In genomic region chr17:76103274-76104139, GRCh38 we compare ENCODE assay signal across 1 cellular context.
TF ChIP-seq lines count a peak whose summit lies in the region.

A gene with protein sequence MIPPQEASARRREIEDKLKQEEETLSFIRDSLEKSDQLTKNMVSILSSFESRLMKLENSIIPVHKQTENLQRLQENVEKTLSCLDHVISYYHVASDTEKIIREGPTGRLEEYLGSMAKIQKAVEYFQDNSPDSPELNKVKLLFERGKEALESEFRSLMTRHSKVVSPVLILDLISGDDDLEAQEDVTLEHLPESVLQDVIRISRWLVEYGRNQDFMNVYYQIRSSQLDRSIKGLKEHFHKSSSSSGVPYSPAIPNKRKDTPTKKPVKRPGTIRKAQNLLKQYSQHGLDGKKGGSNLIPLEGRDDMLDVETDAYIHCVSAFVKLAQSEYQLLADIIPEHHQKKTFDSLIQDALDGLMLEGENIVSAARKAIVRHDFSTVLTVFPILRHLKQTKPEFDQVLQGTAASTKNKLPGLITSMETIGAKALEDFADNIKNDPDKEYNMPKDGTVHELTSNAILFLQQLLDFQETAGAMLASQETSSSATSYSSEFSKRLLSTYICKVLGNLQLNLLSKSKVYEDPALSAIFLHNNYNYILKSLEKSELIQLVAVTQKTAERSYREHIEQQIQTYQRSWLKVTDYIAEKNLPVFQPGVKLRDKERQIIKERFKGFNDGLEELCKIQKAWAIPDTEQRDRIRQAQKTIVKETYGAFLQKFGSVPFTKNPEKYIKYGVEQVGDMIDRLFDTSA (minus strand): TSS chr17:76103787. CDS start chr17:76103692, 95 bp downstream.

TF ChIP-seq in HepG2, 621 proteins besides CTCF, POLR2A, EP300 and RAD21 (continued from another document and continues in another):
- peak; percentile 73 for TF ChIP-seq SAFB2 (CRISPR knock-in tag; IDR thresholded peaks at IDR 0.05; ENCODE audit: borderline replicate concordance, low read depth)
- TF ChIP-seq HOXA9 (CRISPR knock-in tag; IDR thresholded peaks at IDR 0.05; ENCODE audit: borderline replicate concordance), result no peak
- no peak; the same call in 1 of the 2 replicates for TF ChIP-seq ZNF160 (CRISPR knock-in tag; IDR thresholded peaks at IDR 0.05)
- TF ChIP-seq ZNF646 (CRISPR knock-in tag; IDR thresholded peaks at IDR 0.05), result no peak
- no peak for TF ChIP-seq MTF1 (CRISPR knock-in tag; IDR thresholded peaks at IDR 0.05)
- no peak for TF ChIP-seq TFAP4 (IDR thresholded peaks at IDR 0.05; ENCODE audit: borderline replicate concordance, low read depth)
- no peak for TF ChIP-seq STAG1 (CRISPR knock-in tag; IDR thresholded peaks at IDR 0.05)
- TF ChIP-seq, protein P1, sequence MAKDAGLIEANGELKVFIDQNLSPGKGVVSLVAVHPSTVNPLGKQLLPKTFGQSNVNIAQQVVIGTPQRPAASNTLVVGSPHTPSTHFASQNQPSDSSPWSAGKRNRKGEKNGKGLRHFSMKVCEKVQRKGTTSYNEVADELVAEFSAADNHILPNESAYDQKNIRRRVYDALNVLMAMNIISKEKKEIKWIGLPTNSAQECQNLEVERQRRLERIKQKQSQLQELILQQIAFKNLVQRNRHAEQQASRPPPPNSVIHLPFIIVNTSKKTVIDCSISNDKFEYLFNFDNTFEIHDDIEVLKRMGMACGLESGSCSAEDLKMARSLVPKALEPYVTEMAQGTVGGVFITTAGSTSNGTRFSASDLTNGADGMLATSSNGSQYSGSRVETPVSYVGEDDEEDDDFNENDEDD (CRISPR knock-in tag; IDR thresholded peaks at IDR 0.05; ENCODE audit: borderline replicate concordance), result peak; percentile 65; the same call in 1 of the 2 replicates
- peak; percentile 99 for TF ChIP-seq KLF9 (CRISPR knock-in tag; IDR thresholded peaks at IDR 0.05; ENCODE audit: low read depth)
- no peak for TF ChIP-seq ZNF781 (CRISPR knock-in tag; IDR thresholded peaks at IDR 0.05; ENCODE audit: borderline replicate concordance, not compliant biosample characterization)
- TF ChIP-seq HOXA3 (CRISPR knock-in tag; IDR thresholded peaks at IDR 0.05), result peak; percentile 94
- no peak for TF ChIP-seq ZNF83 (CRISPR knock-in tag; IDR thresholded peaks at IDR 0.05; ENCODE audit: borderline replicate concordance)
- peak; percentile 68 for TF ChIP-seq IKZF4 (CRISPR knock-in tag; IDR thresholded peaks at IDR 0.05; ENCODE audit: borderline replicate concordance, low read depth, not compliant biosample characterization)
- peak; percentile 95 for TF ChIP-seq ZFP82 (CRISPR knock-in tag; IDR thresholded peaks at IDR 0.05; ENCODE audit: borderline replicate concordance)
- peak; percentile 81; the same call in 1 of the 2 replicates for TF ChIP-seq ZKSCAN8 (CRISPR knock-in tag; IDR thresholded peaks at IDR 0.05; ENCODE audit: borderline replicate concordance)
- TF ChIP-seq SIN3A (IDR thresholded peaks at IDR 0.05; ENCODE audit: borderline replicate concordance, low read depth, low read length), result no peak; the same call in none of the 2 replicates
- TF ChIP-seq NRL (CRISPR knock-in tag; IDR thresholded peaks at IDR 0.05; ENCODE audit: borderline replicate concordance), result 0 out of 2 replicates have a peak, but pooled peaks have one; percentile 20
- no peak; the same call in 1 of the 2 replicates for TF ChIP-seq MYC (CRISPR knock-in tag; IDR thresholded peaks at IDR 0.05; ENCODE audit: borderline replicate concordance)
- peak; percentile 13 for TF ChIP-seq FOXA3 (CRISPR knock-in tag; IDR thresholded peaks at IDR 0.05)
- 0 out of 2 replicates have a peak, but pooled peaks have one; percentile 4 for TF ChIP-seq ARHGAP35 (CRISPR knock-in tag; IDR thresholded peaks at IDR 0.05; ENCODE audit: borderline replicate concordance)
- peak; percentile 23; the same call in 1 of the 2 replicates for TF ChIP-seq ARNTL (CRISPR knock-in tag; IDR thresholded peaks at IDR 0.05)
- TF ChIP-seq MXD4 (CRISPR knock-in tag; IDR thresholded peaks at IDR 0.05), result peak; percentile 37; the same call in 1 of the 2 replicates
- TF ChIP-seq, protein P2, sequence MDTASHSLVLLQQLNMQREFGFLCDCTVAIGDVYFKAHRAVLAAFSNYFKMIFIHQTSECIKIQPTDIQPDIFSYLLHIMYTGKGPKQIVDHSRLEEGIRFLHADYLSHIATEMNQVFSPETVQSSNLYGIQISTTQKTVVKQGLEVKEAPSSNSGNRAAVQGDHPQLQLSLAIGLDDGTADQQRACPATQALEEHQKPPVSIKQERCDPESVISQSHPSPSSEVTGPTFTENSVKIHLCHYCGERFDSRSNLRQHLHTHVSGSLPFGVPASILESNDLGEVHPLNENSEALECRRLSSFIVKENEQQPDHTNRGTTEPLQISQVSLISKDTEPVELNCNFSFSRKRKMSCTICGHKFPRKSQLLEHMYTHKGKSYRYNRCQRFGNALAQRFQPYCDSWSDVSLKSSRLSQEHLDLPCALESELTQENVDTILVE (CRISPR knock-in tag; IDR thresholded peaks at IDR 0.05), result peak; percentile 26; the same call in 1 of the 2 replicates
- no peak; the same call in 1 of the 2 replicates for TF ChIP-seq ZNF589 (CRISPR knock-in tag; conservative IDR thresholded peaks at IDR 0.05)
- TF ChIP-seq ZSCAN31 (CRISPR knock-in tag; IDR thresholded peaks at IDR 0.05; ENCODE audit: low read depth), result no peak
- TF ChIP-seq ZNF629 (CRISPR knock-in tag; conservative IDR thresholded peaks at IDR 0.05), result no peak
- TF ChIP-seq NCOR1 (IDR thresholded peaks at IDR 0.05; ENCODE audit: borderline replicate concordance, low read length), result no peak
- TF ChIP-seq, protein P3, sequence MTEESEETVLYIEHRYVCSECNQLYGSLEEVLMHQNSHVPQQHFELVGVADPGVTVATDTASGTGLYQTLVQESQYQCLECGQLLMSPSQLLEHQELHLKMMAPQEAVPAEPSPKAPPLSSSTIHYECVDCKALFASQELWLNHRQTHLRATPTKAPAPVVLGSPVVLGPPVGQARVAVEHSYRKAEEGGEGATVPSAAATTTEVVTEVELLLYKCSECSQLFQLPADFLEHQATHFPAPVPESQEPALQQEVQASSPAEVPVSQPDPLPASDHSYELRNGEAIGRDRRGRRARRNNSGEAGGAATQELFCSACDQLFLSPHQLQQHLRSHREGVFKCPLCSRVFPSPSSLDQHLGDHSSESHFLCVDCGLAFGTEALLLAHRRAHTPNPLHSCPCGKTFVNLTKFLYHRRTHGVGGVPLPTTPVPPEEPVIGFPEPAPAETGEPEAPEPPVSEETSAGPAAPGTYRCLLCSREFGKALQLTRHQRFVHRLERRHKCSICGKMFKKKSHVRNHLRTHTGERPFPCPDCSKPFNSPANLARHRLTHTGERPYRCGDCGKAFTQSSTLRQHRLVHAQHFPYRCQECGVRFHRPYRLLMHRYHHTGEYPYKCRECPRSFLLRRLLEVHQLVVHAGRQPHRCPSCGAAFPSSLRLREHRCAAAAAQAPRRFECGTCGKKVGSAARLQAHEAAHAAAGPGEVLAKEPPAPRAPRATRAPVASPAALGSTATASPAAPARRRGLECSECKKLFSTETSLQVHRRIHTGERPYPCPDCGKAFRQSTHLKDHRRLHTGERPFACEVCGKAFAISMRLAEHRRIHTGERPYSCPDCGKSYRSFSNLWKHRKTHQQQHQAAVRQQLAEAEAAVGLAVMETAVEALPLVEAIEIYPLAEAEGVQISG (CRISPR knock-in tag; IDR thresholded peaks at IDR 0.05), result peak; percentile 88
- TF ChIP-seq ZNF235 (CRISPR knock-in tag; IDR thresholded peaks at IDR 0.05; ENCODE audit: borderline replicate concordance), result peak; percentile 67; the same call in 1 of the 2 replicates
- TF ChIP-seq ZNF709 (CRISPR knock-in tag; IDR thresholded peaks at IDR 0.05), result peak; percentile 55; the same call in 1 of the 2 replicates
- no peak for TF ChIP-seq TEAD3 (CRISPR knock-in tag; optimal IDR thresholded peaks at IDR 0.05; ENCODE audit: borderline replicate concordance)
- TF ChIP-seq KDM4B (CRISPR knock-in tag; IDR thresholded peaks at IDR 0.05), result no peak
- no peak; the same call in 1 of the 2 replicates for TF ChIP-seq ZNF225 (CRISPR knock-in tag; IDR thresholded peaks at IDR 0.05)
- peak; percentile 98 for TF ChIP-seq ZNF136 (CRISPR knock-in tag; IDR thresholded peaks at IDR 0.05; ENCODE audit: low read depth)
- no peak for TF ChIP-seq ZNF543 (CRISPR knock-in tag; IDR thresholded peaks at IDR 0.05)
- TF ChIP-seq SP4 (CRISPR knock-in tag; IDR thresholded peaks at IDR 0.05), result peak; percentile 77
- no peak for TF ChIP-seq ZSCAN12 (CRISPR knock-in tag; IDR thresholded peaks at IDR 0.05)
- 0 out of 2 replicates have a peak, but pooled peaks have one; percentile 80 for TF ChIP-seq ZNF761 (CRISPR knock-in tag; conservative IDR thresholded peaks at IDR 0.05)
- TF ChIP-seq ZNF615 (CRISPR knock-in tag; IDR thresholded peaks at IDR 0.05; ENCODE audit: borderline replicate concordance), result no peak
- TF ChIP-seq ZNF263 (CRISPR knock-in tag; IDR thresholded peaks at IDR 0.05), result no peak; the same call in 1 of the 2 replicates
- TF ChIP-seq TOE1 (CRISPR knock-in tag; IDR thresholded peaks at IDR 0.05), result no peak
- no peak; the same call in none of the 2 replicates for TF ChIP-seq ZBTB26 (CRISPR knock-in tag; IDR thresholded peaks at IDR 0.05; ENCODE audit: borderline replicate concordance)
- TF ChIP-seq, protein P4, sequence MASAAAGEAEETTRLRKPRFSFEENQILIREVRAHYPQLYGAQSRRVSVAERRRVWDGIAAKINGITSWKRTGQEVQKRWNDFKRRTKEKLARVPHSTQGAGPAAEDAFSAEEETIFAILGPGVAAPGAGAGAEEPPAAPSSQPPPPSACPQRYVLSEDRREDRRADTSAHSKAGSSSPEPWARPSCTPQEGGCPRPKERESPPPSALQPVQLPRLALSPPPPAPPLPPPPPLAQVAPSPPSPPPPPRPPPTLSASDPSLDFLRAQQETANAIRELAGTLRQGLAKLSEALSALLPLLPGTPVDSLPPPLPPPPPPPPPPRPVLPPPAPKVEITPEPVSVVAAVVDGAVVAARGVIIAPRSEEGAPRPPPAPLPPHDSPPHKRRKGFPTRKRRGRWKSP (CRISPR knock-in tag; IDR thresholded peaks at IDR 0.05), result no peak; the same call in 1 of the 2 replicates
